1 cellular context compared by ENCODE assay signal in genomic region chr22:19447388-19448075, GRCh38.
TF ChIP-seq lines count a peak whose summit lies in the region.

Gene C22orf39, minus strand, starts transcription at chr22:19447711. Its CDS starts 23 bp downstream, at chr22:19447688.

TF ChIP-seq in K562, 482 proteins besides CTCF, POLR2A, EP300 and RAD21 (continued from another document and continues in another):
- no peak for TF ChIP-seq ZNF253 (CRISPR knock-in tag; conservative IDR thresholded peaks at IDR 0.05)
- no peak for TF ChIP-seq TCF7L2 (IDR thresholded peaks at IDR 0.05; ENCODE audit: low read depth, low read length)
- TF ChIP-seq NFIX (CRISPR knock-in tag; IDR thresholded peaks at IDR 0.05; ENCODE audit: low read depth), result no peak
- no peak for TF ChIP-seq ZNF174 (CRISPR knock-in tag; IDR thresholded peaks at IDR 0.05)
- TF ChIP-seq MITF (IDR thresholded peaks at IDR 0.05), result peak; percentile 85
- TF ChIP-seq PCBP1 (IDR thresholded peaks at IDR 0.05; ENCODE audit: low read depth, low read length, poor library complexity, severe bottlenecking), result peak; percentile 84
- TF ChIP-seq KLF13 (tag; IDR thresholded peaks at IDR 0.05; ENCODE audit: borderline replicate concordance, low read depth), result peak; percentile 32; the same call in 1 of the 2 replicates
- peak; percentile 68 for TF ChIP-seq OTX1 (CRISPR knock-in tag; IDR thresholded peaks at IDR 0.05)
- TF ChIP-seq ARID4B (CRISPR knock-in tag; IDR thresholded peaks at IDR 0.05), result no peak
- TF ChIP-seq VEZF1 (CRISPR knock-in tag; IDR thresholded peaks at IDR 0.05), result peak; percentile 78
- no peak for TF ChIP-seq SMC3 (conservative IDR thresholded peaks at IDR 0.05; ENCODE audit: insufficient read depth, low read depth, low read length)
- peak; percentile 64 for TF ChIP-seq JUND (IDR thresholded peaks at IDR 0.05; ENCODE audit: borderline replicate concordance, low read depth, low read length)
- 0 out of 3 replicates have a peak, but pooled peaks have one; percentile 0 for TF ChIP-seq JUND (tag; IDR thresholded peaks at IDR 0.05; ENCODE audit: borderline replicate concordance, low read depth, low read length)
- no peak for TF ChIP-seq RNF219 (CRISPR knock-in tag; IDR thresholded peaks at IDR 0.05)
- TF ChIP-seq ZNF134 (CRISPR knock-in tag; conservative IDR thresholded peaks at IDR 0.05), result 0 out of 2 replicates have a peak, but pooled peaks have one; percentile 6
- TF ChIP-seq RFX1 (IDR thresholded peaks at IDR 0.05), result no peak
- peak; percentile 94 for TF ChIP-seq HMGN3 (IDR thresholded peaks at IDR 0.05; ENCODE audit: borderline replicate concordance, extremely low read depth, insufficient read length, low read depth, low read length)
- TF ChIP-seq TEAD2 (tag; IDR thresholded peaks at IDR 0.05), result no peak
- peak; percentile 88 for TF ChIP-seq PHB (CRISPR knock-in tag; IDR thresholded peaks at IDR 0.05)
- no peak for TF ChIP-seq ARID2 (IDR thresholded peaks at IDR 0.05)
- peak; percentile 92 for TF ChIP-seq TARDBP (IDR thresholded peaks at IDR 0.05)
- TF ChIP-seq ZBED1 (IDR thresholded peaks at IDR 0.05), result peak; percentile 90; the same call in 1 of the 2 replicates
- no peak for TF ChIP-seq DDX20 (tag; IDR thresholded peaks at IDR 0.05; ENCODE audit: low read depth)
- no peak for TF ChIP-seq ZNF778 (CRISPR knock-in tag; IDR thresholded peaks at IDR 0.05)
- peak; percentile 100 for TF ChIP-seq PKNOX1 (IDR thresholded peaks at IDR 0.05)
- TF ChIP-seq SAFB (IDR thresholded peaks at IDR 0.05; ENCODE audit: borderline replicate concordance, low read depth, low read length), result peak; percentile 70; the same call in 1 of the 2 replicates
- no peak for TF ChIP-seq AFF1 (IDR thresholded peaks at IDR 0.05; ENCODE audit: low read depth in 1 of 2, partially characterized antibody in 2 of 2)
- TF ChIP-seq SP2 (IDR thresholded peaks at IDR 0.05; ENCODE audit: extremely low read depth, low read depth, low read length, poor library complexity, severe bottlenecking), result peak; percentile 95
- peak; percentile 67 for TF ChIP-seq GMEB1 (CRISPR knock-in tag; IDR thresholded peaks at IDR 0.05)
- no peak; the same call in 1 of the 2 replicates for TF ChIP-seq ARID3B (CRISPR knock-in tag; IDR thresholded peaks at IDR 0.05; ENCODE audit: borderline replicate concordance)
- peak; percentile 82 for TF ChIP-seq HSF4 (CRISPR knock-in tag; IDR thresholded peaks at IDR 0.05; ENCODE audit: borderline replicate concordance)
- peak in 1 of 2 experiments; percentile 99; a peak in 2 of 4 replicates for TF ChIP-seq NONO (IDR thresholded peaks at IDR 0.05; ENCODE audit: low read depth in 2 of 2, low read length in 1 of 2)
- TF ChIP-seq POLR3A (IDR thresholded peaks at IDR 0.05; ENCODE audit: borderline replicate concordance, extremely low read depth, insufficient read depth, insufficient read length), result no peak
- TF ChIP-seq XRCC4 (IDR thresholded peaks at IDR 0.05; ENCODE audit: extremely low read depth, insufficient read depth, insufficient read length), result no peak
- TF ChIP-seq IRF1 (CRISPR knock-in tag; IDR thresholded peaks at IDR 0.05; ENCODE audit: borderline replicate concordance), result no peak
- TF ChIP-seq GTF2F1 (IDR thresholded peaks at IDR 0.05; ENCODE audit: low read depth, low read length), result peak; percentile 79
- TF ChIP-seq JUN (IDR thresholded peaks at IDR 0.05; ENCODE audit: borderline replicate concordance, low read depth, low read length), result no peak; the same call in none of the 2 replicates
- no peak for TF ChIP-seq JUN (CRISPR knock-in tag; IDR thresholded peaks at IDR 0.05; ENCODE audit: borderline replicate concordance)
